Comparison of ENCODE assay signal across 8 cellular contexts in the genomic region with DNA sequence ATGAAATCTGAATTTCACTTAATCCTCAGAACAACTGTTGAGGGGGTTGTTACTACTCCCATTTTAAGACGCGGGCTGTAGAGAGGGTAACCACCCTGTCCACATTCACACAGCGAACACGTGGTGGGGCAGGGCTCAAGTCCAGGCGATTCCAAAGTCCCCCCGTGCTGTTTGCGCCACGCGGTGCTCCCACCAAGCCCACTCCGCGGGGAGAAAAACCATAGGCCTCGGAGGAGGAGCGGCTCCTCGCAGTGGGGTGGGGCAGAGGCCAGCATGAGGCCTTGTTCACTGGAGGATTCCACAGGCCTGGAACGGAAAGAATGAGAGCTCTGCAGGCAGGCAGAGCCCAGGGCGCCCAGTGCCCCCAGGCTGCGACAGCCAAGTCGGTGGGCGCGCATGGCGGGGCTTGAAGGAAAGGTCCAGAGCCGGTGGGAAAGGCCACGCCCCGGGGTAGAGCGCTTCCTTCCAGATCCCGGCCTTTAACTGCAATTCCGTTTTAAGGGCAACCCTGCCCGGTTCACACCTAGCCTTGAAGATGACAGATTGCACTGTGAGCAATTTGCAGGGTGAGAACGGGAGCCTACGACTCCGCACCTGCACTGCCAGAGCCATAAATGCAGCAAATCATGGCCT.
DNase-seq lines count a peak whose midpoint lies in the region; ATAC-seq and TF ChIP-seq lines count a peak whose summit lies in the region.

No MANE protein-coding gene starts in this region.

- H3K4me2 ChIP-seq in Loucy (ENCODE audit: low read depth, low read length, poor library complexity, severe bottlenecking) = peak overlapping the region; percentile 92

- no peaks in the 10 kb centered on the region for H3K9me3 ChIP-seq in CD4-positive, CD25-positive, alpha-beta regulatory T cell (ENCODE audit: control insufficient read depth in 2 of 2, low read length in 2 of 2)
- no peaks in the 10 kb centered on the region for H3K9me3 ChIP-seq in Loucy (ENCODE audit: insufficient read depth, low read depth, low read length)

- peaks cover 27% of the 10 kb centered on the region for H3K27me3 Mint-ChIP-seq in CD4-positive, CD25-positive, alpha-beta regulatory T cell

- peaks cover 26 to 62% (median 50%) of the 10 kb centered on the region in 4 donors for H3K4me1 Mint-ChIP-seq in CD4-positive, CD25-positive, alpha-beta regulatory T cell

- peaks cover 49% of the 10 kb centered on the region for H3K4me1 ChIP-seq in CD4-positive, CD25-positive, alpha-beta regulatory T cell (ENCODE audit: control insufficient read depth, insufficient read depth, low read length, poor library complexity, severe bottlenecking)
- peaks cover 72% of the 10 kb centered on the region for H3K4me1 ChIP-seq in Loucy (ENCODE audit: insufficient read depth, low read length, poor library complexity, severe bottlenecking)

- no peaks in the 10 kb centered on the region for H3K27me3 ChIP-seq in CD4-positive, CD25-positive, alpha-beta regulatory T cell (ENCODE audit: control insufficient read depth, insufficient read depth, low read length)
- no peaks in the 10 kb centered on the region for H3K27me3 ChIP-seq in Loucy (ENCODE audit: insufficient read depth, low read length, poor library complexity, severe bottlenecking)

- TF ChIP-seq CTCF in Loucy (conservative IDR thresholded peaks at IDR 0.05; ENCODE audit: low read length) (no peak), astrocyte of the spinal cord (IDR thresholded peaks at IDR 0.05; ENCODE audit: low read depth, low read length) (no peak)

- H3K79me2 ChIP-seq in Loucy (ENCODE audit: insufficient read depth, low read length) = peaks cover 14% of the 10 kb centered on the region; the same call in 1 of the 2 replicates

- DNase-seq in CD4-positive, CD25-positive, alpha-beta regulatory T cell = peak in 2 of 3 donors; percentile 9 to 73
- DNase-seq in T-helper 1 cell = peak in 4 of 5 donors; percentile 21 to 64 (median 30)
- DNase-seq in astrocyte of the spinal cord (ENCODE audit: low read depth, low spot score) = peak; percentile 50
- peak; percentile 60 for DNase-seq in iPS-NIHi7 (ENCODE audit: extremely low spot score)
- peak; percentile 46 to 48 for DNase-seq in stimulated activated CD4-positive, alpha-beta T cell treated with anti-CD3 and anti-CD28 coated beads, Interleukin-2, amount 100 ng/mL, for 24 hours

- H3K9me3 Mint-ChIP-seq in CD4-positive, CD25-positive, alpha-beta regulatory T cell = peaks cover 0 to 3% (median 0%) of the 10 kb centered on the region in 7 donors

- peak overlapping the region; percentile 98 for H3K27ac ChIP-seq in CD4-positive, CD25-positive, alpha-beta regulatory T cell (ENCODE audit: insufficient read depth, low read length, poor library complexity, severe bottlenecking)

- peak; percentile 28 to 30 for ATAC-seq in CD4-positive, CD25-positive, alpha-beta regulatory T cell (ENCODE audit: low read depth in 2 of 2)
- ATAC-seq in GM21423 (IDR thresholded peaks at IDR 0.05; ENCODE audit: unreplicated experiment) = peak; percentile 5
- ATAC-seq in HG03378 (IDR thresholded peaks at IDR 0.05; ENCODE audit: unreplicated experiment) = no peak

- peaks cover 4% of the 10 kb centered on the region; the same call in 1 of the 2 replicates for H3F3A ChIP-seq in Loucy (ENCODE audit: low read depth)

- H3K36me3 ChIP-seq in CD4-positive, CD25-positive, alpha-beta regulatory T cell (ENCODE audit: control insufficient read depth, insufficient read depth, low read length) = no peaks in the 10 kb centered on the region
- no peaks in the 10 kb centered on the region for H3K36me3 ChIP-seq in Loucy (ENCODE audit: insufficient read depth, low read length)

- peak overlapping the region; percentile 90 to 97 (median 94) for H3K4me3 Mint-ChIP-seq in CD4-positive, CD25-positive, alpha-beta regulatory T cell

- H3K36me3 Mint-ChIP-seq in CD4-positive, CD25-positive, alpha-beta regulatory T cell = no peaks in the 10 kb centered on the region

- peak overlapping the region; percentile 61 for H3K9ac ChIP-seq in Loucy (ENCODE audit: low read depth, low read length, poor library complexity, severe bottlenecking)

- H3K27ac Mint-ChIP-seq in CD4-positive, CD25-positive, alpha-beta regulatory T cell = peak overlapping the region; percentile 98 to 99 (median 99)

- no peaks in the 10 kb centered on the region for H3K9me2 ChIP-seq in Loucy (replicated peaks; ENCODE audit: low read depth, low read length)

- in situ Hi-C loops in astrocyte of the spinal cord (cut with HindIII; ENCODE audit: low sequenced_read_pairs) = no loop called here

- H4K20me1 ChIP-seq in Loucy (ENCODE audit: insufficient read depth, low read length, poor library complexity, severe bottlenecking) = no peaks in the 10 kb centered on the region

- H2AFZ ChIP-seq in Loucy (ENCODE audit: low read length) = peak overlapping the region; percentile 43; the same call in 1 of the 2 replicates

- H3K4me3 ChIP-seq in CD4-positive, CD25-positive, alpha-beta regulatory T cell (ENCODE audit: low read depth, low read length) = peak overlapping the region; percentile 70
- H3K4me3 ChIP-seq in Loucy (ENCODE audit: low read length, poor library complexity, severe bottlenecking) (peak overlapping the region; percentile 77), astrocyte of the spinal cord (ENCODE audit: low read depth, low read length) (no peak overlapping the region)
